In genomic region chr5:58458851-58459275, GRCh38 we compare ENCODE assay signal across 8 cellular contexts. TPM values are rescaled to one million over a fixed set of nuclear protein-coding genes. Genes with fewer than 3 reads are reported as not detected.
DNase-seq lines count a peak whose midpoint lies in the region; ATAC-seq, FAIRE-seq and TF ChIP-seq lines count a peak whose summit lies in the region.

No MANE protein-coding gene starts in this region.

- DNase-seq in SJSA1 (ENCODE audit: low read depth in 1 of 2, low spot score in 2 of 2) = peak in 1 of 2 experiments; percentile 55
- peak; percentile 56 for DNase-seq in fibroblast of pulmonary artery (ENCODE audit: low read depth)
- no peak for DNase-seq in psoas muscle
- DNase-seq in COLO668 (lab: John Stamatoyannopoulos, UW; ENCODE audit: unreplicated experiment) = no peak
- no peak for DNase-seq in GM12891 (ENCODE audit: insufficient read length, low spot score)
- no peak for DNase-seq in posterior cingulate gyrus

- intact Hi-C loops in psoas muscle (cut with DNase I) (loop anchor here (10.0 kb wide), 2 partner anchors 194 to 204 kb away; no protein-coding TSS in a partner anchor), posterior cingulate gyrus (cut with DNase I) (no loop called here)

- no peak for TF ChIP-seq POLR2A in GM12891 (IDR thresholded peaks at IDR 0.05; ENCODE audit: low read depth, low read length)

- H3K27me3 ChIP-seq in SJSA1 (replicated peaks) = no peaks in the 10 kb centered on the region
- no peaks in the 10 kb centered on the region for H3K27me3 ChIP-seq in psoas muscle (ENCODE audit: insufficient read depth in 3 of 3, low read length in 2 of 3)

- H3K27ac ChIP-seq in SJSA1 (peak overlapping the region; percentile 94), psoas muscle (peak overlapping the region; percentile 95)

- ATAC-seq in psoas muscle = no peak
- ATAC-seq in HG03439 (IDR thresholded peaks at IDR 0.05; ENCODE audit: unreplicated experiment) = no peak

- H3K4me3 ChIP-seq in SJSA1 (peak overlapping the region; percentile 93), fibroblast of pulmonary artery (replicated peaks; ENCODE audit: low read depth, low read length) (peak overlapping the region; percentile 74), psoas muscle (peak overlapping the region; percentile 86)

- H3K9me3 ChIP-seq in ES-I3 (ENCODE audit: control insufficient read depth, insufficient read depth, low read length) (no peaks in the 10 kb centered on the region), SJSA1 (replicated peaks) (no peaks in the 10 kb centered on the region), psoas muscle (no peaks in the 10 kb centered on the region)

- no peak for FAIRE-seq in GM12891 (lab: Jason Lieb, UNC)

- H3K4me1 ChIP-seq in ES-I3 (ENCODE audit: insufficient read depth, low read length) (peaks cover 3% of the 10 kb centered on the region; the same call in 1 of the 2 replicates), SJSA1 (replicated peaks) (peaks cover 49% of the 10 kb centered on the region), psoas muscle (peaks cover 9% of the 10 kb centered on the region)

- H3K36me3 ChIP-seq in ES-I3 (ENCODE audit: insufficient read depth, low read length) (peaks cover 47% of the 10 kb centered on the region), SJSA1 (peaks cover 60% of the 10 kb centered on the region), psoas muscle (ENCODE audit: insufficient read depth in 1 of 2, low read depth in 1 of 2) (peaks cover 5 to 48% of the 10 kb centered on the region in 2 donors)

- TF ChIP-seq CTCF in fibroblast of pulmonary artery (IDR thresholded peaks at IDR 0.05; ENCODE audit: low read length, missing control alignments) (no peak), psoas muscle (IDR thresholded peaks at IDR 0.05) (no peak)

- WGBS in psoas muscle, 3 donors = 9 to 27% (median 16%) methylated on average over 10 of the region's 10 CpGs

- H3K9ac ChIP-seq in ES-I3 (ENCODE audit: low read depth, low read length) = peak overlapping the region; percentile 71

TF ChIP-seq in GM12891, 5 proteins besides CTCF, POLR2A, EP300 and RAD21:
- TF ChIP-seq TAF1 (IDR thresholded peaks at IDR 0.05; ENCODE audit: low read depth, low read length) (no peak), POU2F2 (IDR thresholded peaks at IDR 0.05; ENCODE audit: low read depth, low read length) (no peak), SPI1 (IDR thresholded peaks at IDR 0.05; ENCODE audit: low read depth, low read length) (no peak), POLR2AphosphoS5 (IDR thresholded peaks at IDR 0.05; ENCODE audit: low read depth, low read length) (no peak), PAX5 (IDR thresholded peaks at IDR 0.05; ENCODE audit: insufficient read depth, low read length, severe bottlenecking) (no peak)

RNA-seq across cellular contexts. Expression of gene PLK2, which starts 1.0 kb away (rescaled TPM):
- 279 and 299 TPM in 2 replicates for total RNA-seq in SJSA1 (2014; rRNA removed; shearing (Covaris generic))
- 10 to 100 TPM in 2 of 4 donors, 1 to 10 TPM in 2; 7.2 to 23.3 (median 11.1) TPM for total RNA-seq in psoas muscle
- 1 to 10 TPM; 4.0 to 5.4 (median 4.2) TPM for polyA plus RNA-seq in psoas muscle
- polyA plus RNA-seq in GM12891 (2012; ENCODE audit: low read depth, missing spikeins) = 0.91 TPM

RNA-seq across cellular contexts. Expression of gene GAPT, which starts 32.4 kb away (rescaled TPM):
- total RNA-seq in SJSA1 (2014; rRNA removed; shearing (Covaris generic)) = not detected in 2 replicates
- under 1 TPM in 3 of 4 donors, not detected in 1; 0.10 to 0.53 (median 0.44) TPM for total RNA-seq in psoas muscle
- under 1 TPM in 2 of 3 donors, not detected in 1; 0.03 to 0.38 TPM for polyA plus RNA-seq in psoas muscle
- polyA plus RNA-seq in GM12891 (2012; ENCODE audit: low read depth, missing spikeins) = 0.35 TPM

Comparison
In these comparisons a context has a peak if more than half of its experiments do, and no peak if none do; other contexts are left out.
1. RNA of gene PLK2, which starts 1.0 kb away (total RNA-seq): 279 to 299 TPM in SJSA1; 7.2 to 23.3 TPM in psoas muscle; every median in the first group is over 10 times any median in the second.
2. Peak in every context shown above with its lines, with median percentiles within 50 percentile points of each other: H3K4me3 ChIP-seq.